Comparison of ENCODE assay signal across 26 cellular contexts in the genomic region with DNA sequence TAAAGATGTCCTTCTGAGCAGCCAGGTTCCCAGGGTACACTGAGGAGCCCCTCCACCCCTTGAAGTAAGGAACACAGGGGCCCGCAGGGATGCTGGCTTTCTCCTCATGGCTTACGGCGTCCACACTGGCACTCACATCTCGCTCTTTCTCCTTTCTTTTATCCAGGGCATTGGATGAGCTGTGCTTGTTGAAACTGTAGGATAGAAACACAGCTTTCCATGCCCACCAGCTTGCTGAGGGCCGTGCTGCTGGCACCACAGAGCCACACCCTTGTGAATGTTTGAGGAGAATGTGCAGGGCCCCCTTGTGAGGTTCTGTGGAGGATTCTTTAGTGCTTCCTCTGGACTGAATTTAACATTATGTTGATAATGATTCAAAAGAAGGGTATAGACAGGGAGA. TPM values are rescaled to one million over a fixed set of nuclear protein-coding genes. Genes with fewer than 3 reads are reported as not detected.
"Had no signal": no experiment of that assay in that cellular context is flagged by ENCODE, and none has a peak within 500 bp of the region (broad histone marks: within the 10 kb centered on the region; RNA-seq: fewer than 3 reads in every experiment).

No MANE protein-coding gene starts in this region.

- H3K9me3 ChIP-seq: colonic mucosa, esophagus squamous epithelium, gastrocnemius medialis, left lung, lower lobe of right lung, mucosa of descending colon had no signal

- DNase-seq: colonic mucosa; cortex of kidney; effector CD8-positive, alpha-beta T cell; effector memory CD8-positive, alpha-beta T cell; endodermal cell; erythroblast; esophagus squamous epithelium; foreskin fibroblast; foreskin melanocyte; gastrocnemius medialis; glutamatergic neuron; head of caudate nucleus; hypothalamus; left cardiac atrium; left lung; left ventricle myocardium superior; lower lobe of right lung; mesenchymal stem cell; mucosa of descending colon had no signal

- H3K4me1 ChIP-seq: gastrocnemius medialis, left lung, lower lobe of right lung had no signal

- H3K36me3 ChIP-seq: colonic mucosa, esophagus squamous epithelium, gastrocnemius medialis, left lung, lower lobe of right lung had no signal

- H3K4me3 ChIP-seq: colonic mucosa, esophagus squamous epithelium, gastrocnemius medialis, hepatocyte, left lung, lower lobe of right lung, mucosa of descending colon had no signal

- H3K27ac ChIP-seq: colonic mucosa, epithelial cell of prostate, esophagus squamous epithelium, gastrocnemius medialis, hepatocyte, left lung, lower lobe of right lung had no signal

- H3K27me3 ChIP-seq: colonic mucosa had no signal

- ATAC-seq: effector memory CD8-positive, alpha-beta T cell; esophagus mucosa; gastrocnemius medialis; left cardiac atrium; left lung; left ventricle myocardium superior; lower lobe of right lung; mucosa of descending colon had no signal

RNA-seq across cellular contexts. Expression of gene B3GAT1, which starts 51.7 kb away (rescaled TPM):
- total RNA-seq: dermis microvascular lymphatic vessel endothelial cell, glomerular endothelial cell, lung microvascular endothelial cell, myocyte had no signal
